Comparison of ENCODE assay signal across 9 cellular contexts in the genomic region with DNA sequence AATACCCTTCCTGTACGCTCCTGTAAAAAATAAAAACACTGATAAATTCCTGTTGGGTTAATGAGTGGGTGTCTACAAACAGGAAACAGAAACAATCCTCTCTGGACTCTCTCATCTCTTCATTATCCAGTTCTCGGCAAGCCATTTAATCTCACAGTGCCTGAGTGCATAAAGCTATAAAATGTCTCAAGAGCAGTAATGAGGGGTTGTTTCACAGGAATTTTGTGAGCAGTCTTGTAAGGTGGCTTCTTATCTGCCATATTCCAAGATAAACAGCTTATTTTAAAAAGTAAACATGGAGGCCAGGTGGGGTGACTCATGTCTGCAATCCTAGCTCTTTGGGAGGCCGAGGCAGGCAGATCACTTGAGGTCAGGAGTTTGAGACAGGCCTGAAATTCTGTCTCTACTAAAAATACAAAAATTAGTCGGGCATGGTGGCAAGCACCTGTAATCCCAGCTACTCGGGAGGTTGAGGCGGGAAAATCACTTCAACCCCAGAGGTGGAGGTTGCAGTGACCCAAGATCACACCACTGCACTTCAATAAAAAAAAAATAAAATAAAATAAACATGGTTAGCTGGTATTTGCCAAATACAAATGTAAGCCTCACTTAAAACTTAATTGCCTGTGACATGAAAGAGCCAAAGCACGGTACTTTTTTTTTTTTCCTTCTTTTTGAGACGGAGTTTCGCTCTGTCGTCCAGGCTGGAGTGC. TPM values are rescaled to one million over a fixed set of nuclear protein-coding genes. Genes with fewer than 3 reads are reported as not detected.
A peak's percentile ranks its signal among the peaks of the same experiment; 100 is the strongest.
DNase-seq lines count a peak whose midpoint lies in the region; ATAC-seq and TF ChIP-seq lines count a peak whose summit lies in the region.
"Had no signal": no experiment of that assay in that cellular context is flagged by ENCODE, and none has a peak within 500 bp of the region (broad histone marks: within the 10 kb centered on the region; RNA-seq: fewer than 3 reads in every experiment).

No MANE protein-coding gene starts in this region.

- peaks cover 16% of the 10 kb centered on the region for H3K4me1 Mint-ChIP-seq in activated naive CD8-positive, alpha-beta T cell treated with anti-CD3 and anti-CD28 coated beads for 36 hours

- H3K27me3 ChIP-seq in thoracic aorta (replicated peaks; ENCODE audit: insufficient read depth) = no peaks in the 10 kb centered on the region

- peaks cover 13% of the 10 kb centered on the region for H3K36me3 Mint-ChIP-seq in activated naive CD8-positive, alpha-beta T cell treated with anti-CD3 and anti-CD28 coated beads for 36 hours

- DNase-seq in NCI-H2107 treated with DMSO at 0.1 percent for 48 hours (lab: John Stamatoyannopoulos, UW; ENCODE audit: unreplicated experiment) (peak; percentile 43), NCI-H2107 (lab: John Stamatoyannopoulos, UW) (no peak), SK-N-MC (ENCODE audit: low read depth, low spot score) (peak; percentile 34), iris pigment epithelial cell (ENCODE audit: low read depth) (peak; percentile 80), thoracic aorta (ENCODE audit: low spot score) (no peak)
- no peak for DNase-seq in activated naive CD8-positive, alpha-beta T cell treated with anti-CD3 and anti-CD28 coated beads for 36 hours
- DNase-seq: NCI-H1436 had no signal

- H3K36me3 ChIP-seq in SK-N-MC (ENCODE audit: insufficient read depth, low read length) (peaks cover 5% of the 10 kb centered on the region; the same call in 1 of the 2 replicates), thoracic aorta (peaks cover 3% of the 10 kb centered on the region)

- no peak overlapping the region for H3K4me3 Mint-ChIP-seq in activated naive CD8-positive, alpha-beta T cell treated with anti-CD3 and anti-CD28 coated beads for 36 hours

- H3K9ac ChIP-seq in SK-N-MC (ENCODE audit: insufficient read length) = peak overlapping the region; percentile 41

- H3K27ac Mint-ChIP-seq in activated naive CD8-positive, alpha-beta T cell treated with anti-CD3 and anti-CD28 coated beads for 36 hours = no peak overlapping the region

- no peaks in the 10 kb centered on the region for H3K27me3 Mint-ChIP-seq in activated naive CD8-positive, alpha-beta T cell treated with anti-CD3 and anti-CD28 coated beads for 36 hours

- H3K4me3 ChIP-seq in SK-N-MC (peak overlapping the region; percentile 20; the same call in 1 of the 2 replicates), thoracic aorta (no peak overlapping the region)

- no peaks in the 10 kb centered on the region for H3K9me3 Mint-ChIP-seq in activated naive CD8-positive, alpha-beta T cell treated with anti-CD3 and anti-CD28 coated beads for 36 hours

- peak overlapping the region; percentile 79 for H3K27ac ChIP-seq in SK-N-MC
- peak overlapping the region; percentile 7 to 57 for H3K27ac ChIP-seq in thoracic aorta

- H3K9me3 ChIP-seq in SK-N-MC (ENCODE audit: low read depth, low read length) (no peaks in the 10 kb centered on the region), thoracic aorta (no peaks in the 10 kb centered on the region)

- H3K4me1 ChIP-seq in thoracic aorta (ENCODE audit: control insufficient read depth in 1 of 2, low read depth in 2 of 2) = peaks cover 15 to 59% of the 10 kb centered on the region in 2 donors

- no peak for TF ChIP-seq CTCF in thoracic aorta (IDR thresholded peaks at IDR 0.05)

- no peak for ATAC-seq in thoracic aorta (ENCODE audit: insufficient number of reproducible peaks, low FRiP score, low read depth)
- no peak for ATAC-seq in HG03139 (IDR thresholded peaks at IDR 0.05; ENCODE audit: unreplicated experiment)
- ATAC-seq in HG03095 (IDR thresholded peaks at IDR 0.05; ENCODE audit: unreplicated experiment) = no peak

RNA-seq across cellular contexts. Expression of a gene that starts 54.0 kb away (rescaled TPM):
- 100 to 1,000 TPM in 1 of 2 donors, 10 to 100 TPM in 1; 91.2 to 180 TPM for total RNA-seq in thoracic aorta
- total RNA-seq in activated naive CD8-positive, alpha-beta T cell treated with anti-CD3 and anti-CD28 coated beads for 36 hours = 10 to 100 TPM; 32.4 to 33.9 TPM

Comparison
In these comparisons a context has a peak if more than half of its experiments do, and no peak if none do; other contexts are left out.
1. DNase-seq: peak in NCI-H2107 treated with DMSO at 0.1 percent for 48 hours (single experiment), SK-N-MC (single experiment) and iris pigment epithelial cell (single experiment); none in NCI-H2107 (single experiment), thoracic aorta (single experiment) and activated naive CD8-positive, alpha-beta T cell treated with anti-CD3 and anti-CD28 coated beads for 36 hours (single experiment).